1 cellular context compared by ENCODE assay signal in the genomic region with DNA sequence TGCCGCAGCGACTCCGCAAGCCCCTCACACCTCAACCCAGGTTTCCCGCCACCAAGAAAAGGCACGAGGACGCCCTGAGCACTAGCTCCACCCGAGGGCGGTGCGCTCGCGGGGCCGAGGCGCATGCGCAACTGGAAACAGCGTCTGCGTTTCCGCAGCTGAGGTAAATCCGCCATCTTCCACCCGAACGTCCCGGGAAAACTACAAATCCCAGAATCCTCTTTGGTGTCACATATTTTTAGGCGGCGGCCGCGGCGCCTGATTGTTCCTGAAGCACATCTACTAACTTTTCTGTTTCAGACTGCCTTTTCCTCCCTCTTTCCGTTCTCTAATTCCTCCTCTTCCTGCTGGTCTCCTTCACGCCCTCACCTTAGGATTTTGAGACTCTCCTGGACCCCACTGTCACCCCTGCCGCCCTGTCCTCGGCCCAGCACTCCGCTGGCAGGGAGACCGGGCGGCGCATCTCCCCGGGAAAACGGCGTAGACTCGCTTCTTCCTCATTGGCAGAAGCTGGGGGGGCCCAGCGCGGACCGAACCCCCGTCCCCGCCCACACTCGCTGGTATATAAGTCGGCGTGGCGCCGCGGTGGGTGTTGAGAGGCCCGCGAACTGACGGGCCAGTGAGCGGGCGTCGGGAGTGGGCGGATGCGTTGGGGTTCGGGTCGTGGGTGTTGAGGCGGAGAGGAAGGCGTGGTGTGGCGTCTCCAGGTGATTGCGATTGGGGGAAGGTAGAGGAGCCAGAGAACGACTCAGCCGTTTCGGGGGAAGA.
TF ChIP-seq lines count a peak whose summit lies in the region.

A gene with protein sequence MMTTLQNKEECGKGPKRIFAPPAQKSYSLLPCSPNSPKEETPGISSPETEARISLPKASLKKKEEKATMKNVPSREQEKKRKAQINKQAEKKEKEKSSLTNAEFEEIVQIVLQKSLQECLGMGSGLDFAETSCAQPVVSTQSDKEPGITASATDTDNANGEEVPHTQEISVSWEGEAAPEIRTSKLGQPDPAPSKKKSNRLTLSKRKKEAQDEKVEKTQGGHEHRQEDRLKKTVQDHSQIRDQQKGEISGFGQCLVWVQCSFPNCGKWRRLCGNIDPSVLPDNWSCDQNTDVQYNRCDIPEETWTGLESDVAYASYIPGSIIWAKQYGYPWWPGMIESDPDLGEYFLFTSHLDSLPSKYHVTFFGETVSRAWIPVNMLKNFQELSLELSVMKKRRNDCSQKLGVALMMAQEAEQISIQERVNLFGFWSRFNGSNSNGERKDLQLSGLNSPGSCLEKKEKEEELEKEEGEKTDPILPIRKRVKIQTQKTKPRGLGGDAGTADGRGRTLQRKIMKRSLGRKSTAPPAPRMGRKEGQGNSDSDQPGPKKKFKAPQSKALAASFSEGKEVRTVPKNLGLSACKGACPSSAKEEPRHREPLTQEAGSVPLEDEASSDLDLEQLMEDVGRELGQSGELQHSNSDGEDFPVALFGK (minus strand): TSS at position 505 of the 768 bp plus-strand sequence. CDS start 8,054 bp downstream, outside the sequence.

TF ChIP-seq in GM23338, 12 proteins besides CTCF, POLR2A, EP300 and RAD21:
- TF ChIP-seq STAT1 (IDR thresholded peaks at IDR 0.05; ENCODE audit: unreplicated experiment): no peak
- peak; percentile 83 for TF ChIP-seq ETS1 (IDR thresholded peaks at IDR 0.05)
- peak; percentile 100 for TF ChIP-seq POLR2AphosphoS5 (IDR thresholded peaks at IDR 0.05; ENCODE audit: low read depth)
- TF ChIP-seq, protein P1, sequence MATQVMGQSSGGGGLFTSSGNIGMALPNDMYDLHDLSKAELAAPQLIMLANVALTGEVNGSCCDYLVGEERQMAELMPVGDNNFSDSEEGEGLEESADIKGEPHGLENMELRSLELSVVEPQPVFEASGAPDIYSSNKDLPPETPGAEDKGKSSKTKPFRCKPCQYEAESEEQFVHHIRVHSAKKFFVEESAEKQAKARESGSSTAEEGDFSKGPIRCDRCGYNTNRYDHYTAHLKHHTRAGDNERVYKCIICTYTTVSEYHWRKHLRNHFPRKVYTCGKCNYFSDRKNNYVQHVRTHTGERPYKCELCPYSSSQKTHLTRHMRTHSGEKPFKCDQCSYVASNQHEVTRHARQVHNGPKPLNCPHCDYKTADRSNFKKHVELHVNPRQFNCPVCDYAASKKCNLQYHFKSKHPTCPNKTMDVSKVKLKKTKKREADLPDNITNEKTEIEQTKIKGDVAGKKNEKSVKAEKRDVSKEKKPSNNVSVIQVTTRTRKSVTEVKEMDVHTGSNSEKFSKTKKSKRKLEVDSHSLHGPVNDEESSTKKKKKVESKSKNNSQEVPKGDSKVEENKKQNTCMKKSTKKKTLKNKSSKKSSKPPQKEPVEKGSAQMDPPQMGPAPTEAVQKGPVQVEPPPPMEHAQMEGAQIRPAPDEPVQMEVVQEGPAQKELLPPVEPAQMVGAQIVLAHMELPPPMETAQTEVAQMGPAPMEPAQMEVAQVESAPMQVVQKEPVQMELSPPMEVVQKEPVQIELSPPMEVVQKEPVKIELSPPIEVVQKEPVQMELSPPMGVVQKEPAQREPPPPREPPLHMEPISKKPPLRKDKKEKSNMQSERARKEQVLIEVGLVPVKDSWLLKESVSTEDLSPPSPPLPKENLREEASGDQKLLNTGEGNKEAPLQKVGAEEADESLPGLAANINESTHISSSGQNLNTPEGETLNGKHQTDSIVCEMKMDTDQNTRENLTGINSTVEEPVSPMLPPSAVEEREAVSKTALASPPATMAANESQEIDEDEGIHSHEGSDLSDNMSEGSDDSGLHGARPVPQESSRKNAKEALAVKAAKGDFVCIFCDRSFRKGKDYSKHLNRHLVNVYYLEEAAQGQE (IDR thresholded peaks at IDR 0.05; ENCODE audit: unreplicated experiment): no peak
- peak; percentile 50 for TF ChIP-seq CREB1 (CRISPR knock-in tag; IDR thresholded peaks at IDR 0.05; ENCODE audit: low read depth)
- TF ChIP-seq ZNF114 (CRISPR knock-in tag; IDR thresholded peaks at IDR 0.05): no peak
